ENCODE assay signal across 8 cellular contexts in the genomic region with DNA sequence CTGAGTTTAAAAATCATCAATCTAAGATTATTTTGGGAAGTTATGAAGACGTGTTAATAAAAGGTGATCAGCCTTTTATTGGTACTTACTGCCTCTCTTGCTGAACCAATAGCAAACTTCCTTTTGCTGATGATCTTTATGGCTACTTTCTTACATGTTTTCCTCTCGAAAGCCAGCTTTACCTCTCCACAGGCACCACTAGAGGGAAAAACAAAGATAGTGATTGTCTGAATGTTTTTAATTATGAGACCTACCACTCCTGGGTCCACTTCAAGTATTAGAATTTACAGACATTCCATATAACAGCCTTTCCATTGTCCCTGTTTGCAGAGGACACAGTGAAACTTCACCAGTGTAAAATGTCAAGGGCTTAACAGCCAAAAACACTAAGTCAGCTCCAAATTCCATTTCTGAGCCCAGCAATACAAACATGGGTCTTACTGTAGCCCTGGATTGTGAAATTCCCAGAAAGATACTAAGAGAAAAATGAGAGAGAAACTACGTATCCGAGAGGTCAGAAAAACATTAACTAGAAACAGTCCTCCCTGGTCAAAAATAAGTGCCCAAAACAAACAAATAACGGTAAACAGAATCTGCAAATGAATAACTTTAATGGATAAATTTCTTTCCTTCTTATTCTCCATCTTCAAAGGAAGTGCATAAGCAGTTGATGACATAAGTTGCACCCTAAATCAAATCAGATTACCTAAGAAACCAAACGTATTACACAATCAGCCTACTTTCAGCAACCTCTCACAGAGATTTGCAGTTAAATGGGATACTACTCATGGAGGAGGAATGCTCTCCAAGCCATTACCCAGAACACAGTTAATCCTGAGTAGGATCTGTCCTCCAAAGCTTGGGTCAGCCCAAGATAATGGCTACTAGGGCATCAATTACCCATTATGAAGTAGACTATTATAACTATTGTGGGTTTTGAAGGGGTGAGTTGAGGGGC. TPM values are rescaled to one million over a fixed set of nuclear protein-coding genes. Genes with fewer than 3 reads are reported as not detected.
DNase-seq lines count a peak whose midpoint lies in the region; ATAC-seq and TF ChIP-seq lines count a peak whose summit lies in the region.

No MANE protein-coding gene starts in this region.

- no peak for TF ChIP-seq CTCF in sigmoid colon (IDR thresholded peaks at IDR 0.05)

- no peaks in the 10 kb centered on the region for H3K9me3 Mint-ChIP-seq in stimulated activated effector memory CD8-positive, alpha-beta T cell treated with anti-CD3 and anti-CD28 coated beads, Interleukin-12 subunit alpha, Interleukin-12 subunit beta, amount 100 ng/mL, for 72 hours

- DNase-seq in H4 (ENCODE audit: low spot score) (peak; percentile 82), SW480 (ENCODE audit: low spot score) (peak; percentile 16), foreskin melanocyte (peak; percentile 31), sigmoid colon (no peak)
- no peak for DNase-seq in stimulated activated effector memory CD8-positive, alpha-beta T cell treated with anti-CD3 and anti-CD28 coated beads, Interleukin-12 subunit alpha, Interleukin-12 subunit beta, amount 100 ng/mL, for 72 hours (ENCODE audit: low spot score in 2 of 2)
- DNase-seq in activated CD8-positive, alpha-beta memory T cell treated with anti-CD3 and anti-CD28 coated beads for 24 hours: no peak

- H3K4me1 Mint-ChIP-seq in stimulated activated effector memory CD8-positive, alpha-beta T cell treated with anti-CD3 and anti-CD28 coated beads, Interleukin-12 subunit alpha, Interleukin-12 subunit beta, amount 100 ng/mL, for 72 hours: peaks cover 13% of the 10 kb centered on the region

- no peaks in the 10 kb centered on the region for H3K27me3 ChIP-seq in sigmoid colon

- TF ChIP-seq EP300 in sigmoid colon (IDR thresholded peaks at IDR 0.05): no peak

- H3K9me3 ChIP-seq in sigmoid colon: no peaks in the 10 kb centered on the region

- WGBS in sigmoid colon, 2 donors: 67 to 73% methylated on average over 6 of the region's 6 CpGs

- intact Hi-C loops in sigmoid colon (cut with DNase I): no loop called here

- peak overlapping the region; percentile 48 to 70 (median 58) for H3K27ac ChIP-seq in sigmoid colon

- no peak overlapping the region for H3K4me3 Mint-ChIP-seq in stimulated activated effector memory CD8-positive, alpha-beta T cell treated with anti-CD3 and anti-CD28 coated beads, Interleukin-12 subunit alpha, Interleukin-12 subunit beta, amount 100 ng/mL, for 72 hours

- peaks cover 0 to 4% (median 2%) of the 10 kb centered on the region in 4 donors for H3K4me1 ChIP-seq in sigmoid colon

- TF ChIP-seq POLR2A in sigmoid colon (IDR thresholded peaks at IDR 0.05): no peak

- H3K36me3 ChIP-seq in sigmoid colon: no peaks in the 10 kb centered on the region

- no peak overlapping the region for H3K4me3 ChIP-seq in sigmoid colon

- no peak overlapping the region for H3K27ac Mint-ChIP-seq in stimulated activated effector memory CD8-positive, alpha-beta T cell treated with anti-CD3 and anti-CD28 coated beads, Interleukin-12 subunit alpha, Interleukin-12 subunit beta, amount 100 ng/mL, for 72 hours

- ATAC-seq in HG03108 (IDR thresholded peaks at IDR 0.05; ENCODE audit: unreplicated experiment): no peak
- no peak for ATAC-seq in stimulated activated effector memory CD8-positive, alpha-beta T cell treated with anti-CD3 and anti-CD28 coated beads, Interleukin-12 subunit alpha, Interleukin-12 subunit beta, amount 100 ng/mL, for 72 hours
- ATAC-seq in GM19455 (IDR thresholded peaks at IDR 0.05; ENCODE audit: unreplicated experiment): no peak

- peaks cover 6% of the 10 kb centered on the region for H3K36me3 Mint-ChIP-seq in stimulated activated effector memory CD8-positive, alpha-beta T cell treated with anti-CD3 and anti-CD28 coated beads, Interleukin-12 subunit alpha, Interleukin-12 subunit beta, amount 100 ng/mL, for 72 hours

RNA-seq across cellular contexts. Expression of gene CHEK2, which starts 29.5 kb away (rescaled TPM):
- total RNA-seq in H4 (2014; rRNA removed; shearing (Covaris generic)): 22.9 and 24.8 TPM in 2 replicates
- total RNA-seq in sigmoid colon: 1 to 10 TPM; 2.8 to 4.6 (median 3.6) TPM
- 10 to 100 TPM; 10.2 to 17.4 (median 10.6) TPM for polyA plus RNA-seq in sigmoid colon

RNA-seq across cellular contexts. Expression of gene HSCB, which starts 29.7 kb away (rescaled TPM):
- 17.6 and 22.4 TPM in 2 replicates for total RNA-seq in H4 (2014; rRNA removed; shearing (Covaris generic))
- total RNA-seq in sigmoid colon: 10 to 100 TPM; 29.9 to 67.5 (median 32.5) TPM
- 10 to 100 TPM; 16.6 to 28.8 (median 19.5) TPM for polyA plus RNA-seq in sigmoid colon

RNA-seq across cellular contexts. Expression of gene TTC28, which starts 32.5 kb away (rescaled TPM):
- under 0.01 and 0.23 TPM in 2 replicates for total RNA-seq in H4 (2014; rRNA removed; shearing (Covaris generic))
- 100 to 1,000 TPM in 1 of 4 donors, 10 to 100 TPM in 3; 46.1 to 102 (median 63.2) TPM for total RNA-seq in sigmoid colon
- polyA plus RNA-seq in sigmoid colon: 1 to 10 TPM in 2 of 3 donors, under 1 TPM in 1; 0.23 to 4.6 (median 1.8) TPM

Comparison
In these comparisons a context has a peak if more than half of its experiments do, and no peak if none do; other contexts are left out.
1. DNase-seq: peak in H4 (single experiment), SW480 (single experiment) and foreskin melanocyte (single experiment); none in sigmoid colon (single experiment), stimulated activated effector memory CD8-positive, alpha-beta T cell treated with anti-CD3 and anti-CD28 coated beads, Interleukin-12 subunit alpha, Interleukin-12 subunit beta, amount 100 ng/mL, for 72 hours (0 of 2) and activated CD8-positive, alpha-beta memory T cell treated with anti-CD3 and anti-CD28 coated beads for 24 hours (single experiment).
2. RNA of gene TTC28, which starts 32.5 kb away (total RNA-seq): 46.1 to 102 TPM in sigmoid colon; under 0.01 to 0.23 TPM in H4; every median in the first group is over 10 times any median in the second.